Comparison of ENCODE assay signal across 33 cellular contexts in genomic region chr5:32363030-32363429, GRCh38.
"Had no signal": no experiment of that assay in that cellular context is flagged by ENCODE, and none has a peak within 500 bp of the region (broad histone marks: within the 10 kb centered on the region; RNA-seq: fewer than 3 reads in every experiment).

No MANE protein-coding gene starts in this region.

- DNase-seq: activated CD4-positive, alpha-beta T cell treated with anti-CD3 and anti-CD28 coated beads for 36 hours; activated CD4-positive, alpha-beta T cell treated with anti-CD3 and anti-CD28 coated beads, Interleukin-2, amount 10 ng/mL, durations not matched to agents 7 days and 5 days; activated CD4-positive, alpha-beta T cell treated with anti-CD3 and anti-CD28 coated beads, Interleukin-2, amount 50 U/mL, for 48 hours; activated CD8-positive, alpha-beta memory T cell treated with anti-CD3 and anti-CD28 coated beads for 24 hours; activated CD8-positive, alpha-beta memory T cell treated with anti-CD3 and anti-CD28 coated beads, Interleukin-2, amount 10 ng/mL, durations not matched to agents 7 days and 5 days; activated CD8-positive, alpha-beta memory T cell treated with anti-CD3 and anti-CD28 coated beads, Interleukin-2, amount 50 U/mL, for 48 hours; activated gamma-delta T cell treated with Interleukin-2 at 50 U/mL for 16 hours; activated naive CD4-positive, alpha-beta T cell treated with anti-CD3 and anti-CD28 coated beads, Interleukin-2, amount 10 ng/mL, durations not matched to agents 7 days and 5 days; activated naive CD8-positive, alpha-beta T cell treated with anti-CD3 and anti-CD28 coated beads, Interleukin-2, amount 10 ng/mL, durations not matched to agents 7 days and 5 days; adrenal gland; body of pancreas; MM.1S; MV-4-11; NCI-H1092; NCI-H1436 treated with DMSO at 0.1 percent for 48 hours; NCI-H1694 treated with DMSO at 0.1 percent for 48 hours; NCI-H2029; NCI-H345; NCI-H524 treated with DMSO at 0.1 percent for 48 hours; RPMI8226; SHP77 treated with DMSO at 0.1 percent for 48 hours; SK-N-SH had no signal

- H3K4me3 Mint-ChIP-seq: activated CD4-positive, alpha-beta T cell treated with anti-CD3 and anti-CD28 coated beads for 36 hours; activated CD4-positive, alpha-beta T cell treated with anti-CD3 and anti-CD28 coated beads, Interleukin-2, amount 10 ng/mL, durations not matched to agents 7 days and 5 days; activated CD8-positive, alpha-beta memory T cell treated with anti-CD3 and anti-CD28 coated beads, Interleukin-2, amount 10 ng/mL, durations not matched to agents 7 days and 5 days; activated naive CD4-positive, alpha-beta T cell treated with anti-CD3 and anti-CD28 coated beads, Interleukin-2, amount 10 ng/mL, durations not matched to agents 7 days and 5 days; activated naive CD8-positive, alpha-beta T cell treated with anti-CD3 and anti-CD28 coated beads, Interleukin-2, amount 10 ng/mL, durations not matched to agents 7 days and 5 days; T-helper 1 cell treated with Interleukin-12 subunit alpha and Interleukin-12 subunit beta and Interleukin-4 antibody, amounts not matched to agents 30 μg/mL and 1 μg/mL, for 36 hours; T-helper 2 cell treated with Interferon-gamma antibody and Interleukin-4, amounts not matched to agents 5 μg/mL and 100 μg/mL, for 36 hours; WTC11 had no signal

- H3K9me3 Mint-ChIP-seq: activated CD4-positive, alpha-beta T cell treated with anti-CD3 and anti-CD28 coated beads, Interleukin-2, amount 10 ng/mL, durations not matched to agents 7 days and 5 days; activated naive CD4-positive, alpha-beta T cell treated with anti-CD3 and anti-CD28 coated beads, Interleukin-2, amount 10 ng/mL, durations not matched to agents 7 days and 5 days; activated naive CD8-positive, alpha-beta T cell treated with anti-CD3 and anti-CD28 coated beads, Interleukin-2, amount 10 ng/mL, durations not matched to agents 7 days and 5 days; activated T-helper 2 cell treated with anti-CD3 and anti-CD28 coated beads, Interferon-gamma antibody, Interleukin-2, Interleukin-4, amounts not matched to agents 10 μg/mL and 5 μg/mL and 100 μg/mL, durations not matched to agents 14 hours and 24 hours and 36 hours; T-helper 1 cell treated with Interleukin-12 subunit alpha and Interleukin-12 subunit beta and Interleukin-4 antibody, amounts not matched to agents 30 μg/mL and 1 μg/mL, for 36 hours; T-helper 2 cell treated with Interferon-gamma antibody and Interleukin-4, amounts not matched to agents 5 μg/mL and 100 μg/mL, for 36 hours; WTC11 had no signal

- H3K4me3 ChIP-seq: adrenal gland, body of pancreas, breast epithelium, SJSA1 had no signal

- FAIRE-seq: astrocyte, TTC549 had no signal

- H3K27me3 ChIP-seq: adrenal gland, body of pancreas, breast epithelium, SJSA1 had no signal

- H3K9ac ChIP-seq: KMS-11, SK-N-SH had no signal

- H3K36me3 ChIP-seq: breast epithelium had no signal

- H3K27ac Mint-ChIP-seq: activated CD4-positive, alpha-beta T cell treated with anti-CD3 and anti-CD28 coated beads for 36 hours; activated CD4-positive, alpha-beta T cell treated with anti-CD3 and anti-CD28 coated beads, Interleukin-2, amount 10 ng/mL, durations not matched to agents 7 days and 5 days; activated CD8-positive, alpha-beta memory T cell treated with anti-CD3 and anti-CD28 coated beads, Interleukin-2, amount 10 ng/mL, durations not matched to agents 7 days and 5 days; activated naive CD4-positive, alpha-beta T cell treated with anti-CD3 and anti-CD28 coated beads, Interleukin-2, amount 10 ng/mL, durations not matched to agents 7 days and 5 days; activated naive CD8-positive, alpha-beta T cell treated with anti-CD3 and anti-CD28 coated beads, Interleukin-2, amount 10 ng/mL, durations not matched to agents 7 days and 5 days; activated T-helper 2 cell treated with anti-CD3 and anti-CD28 coated beads, Interferon-gamma antibody, Interleukin-2, Interleukin-4, amounts not matched to agents 10 μg/mL and 5 μg/mL and 100 μg/mL, durations not matched to agents 14 hours and 24 hours and 36 hours; T-helper 1 cell treated with Interleukin-12 subunit alpha and Interleukin-12 subunit beta and Interleukin-4 antibody, amounts not matched to agents 30 μg/mL and 1 μg/mL, for 36 hours; T-helper 2 cell treated with Interferon-gamma antibody and Interleukin-4, amounts not matched to agents 5 μg/mL and 100 μg/mL, for 36 hours; WTC11 had no signal

- ATAC-seq: activated CD4-positive, alpha-beta T cell treated with anti-CD3 and anti-CD28 coated beads for 36 hours; activated CD4-positive, CD25-positive, alpha-beta regulatory T cell treated with anti-CD3 and anti-CD28 coated beads, Interleukin-2, amount 50 U/mL, for 24 hours; activated CD8-positive, alpha-beta memory T cell treated with anti-CD3 and anti-CD28 coated beads, Interleukin-2, amount 10 ng/mL, durations not matched to agents 7 days and 5 days; body of pancreas; Panc1; WTC11 had no signal

- H3K9me3 ChIP-seq: adrenal gland, body of pancreas, breast epithelium, SJSA1, SK-N-SH had no signal

- H3K27ac ChIP-seq: adrenal gland, body of pancreas, breast epithelium, KMS-11, SJSA1 had no signal

- H3K4me1 ChIP-seq: adrenal gland, body of pancreas, breast epithelium, SJSA1 had no signal

- H3K4me1 Mint-ChIP-seq: activated CD4-positive, alpha-beta T cell treated with anti-CD3 and anti-CD28 coated beads for 36 hours; activated CD4-positive, alpha-beta T cell treated with anti-CD3 and anti-CD28 coated beads, Interleukin-2, amount 10 ng/mL, durations not matched to agents 7 days and 5 days; activated CD8-positive, alpha-beta memory T cell treated with anti-CD3 and anti-CD28 coated beads, Interleukin-2, amount 10 ng/mL, durations not matched to agents 7 days and 5 days; activated naive CD4-positive, alpha-beta T cell treated with anti-CD3 and anti-CD28 coated beads, Interleukin-2, amount 10 ng/mL, durations not matched to agents 7 days and 5 days; activated naive CD8-positive, alpha-beta T cell treated with anti-CD3 and anti-CD28 coated beads, Interleukin-2, amount 10 ng/mL, durations not matched to agents 7 days and 5 days had no signal

- H3K27me3 Mint-ChIP-seq: activated CD4-positive, alpha-beta T cell treated with anti-CD3 and anti-CD28 coated beads for 36 hours; activated CD4-positive, alpha-beta T cell treated with anti-CD3 and anti-CD28 coated beads, Interleukin-2, amount 10 ng/mL, durations not matched to agents 7 days and 5 days; activated CD8-positive, alpha-beta memory T cell treated with anti-CD3 and anti-CD28 coated beads, Interleukin-2, amount 10 ng/mL, durations not matched to agents 7 days and 5 days; activated naive CD4-positive, alpha-beta T cell treated with anti-CD3 and anti-CD28 coated beads, Interleukin-2, amount 10 ng/mL, durations not matched to agents 7 days and 5 days; activated naive CD8-positive, alpha-beta T cell treated with anti-CD3 and anti-CD28 coated beads, Interleukin-2, amount 10 ng/mL, durations not matched to agents 7 days and 5 days had no signal

- H3K4me2 ChIP-seq: KMS-11, SK-N-SH had no signal
